ENCODE assay signal across 2 cellular contexts in the genomic region with DNA sequence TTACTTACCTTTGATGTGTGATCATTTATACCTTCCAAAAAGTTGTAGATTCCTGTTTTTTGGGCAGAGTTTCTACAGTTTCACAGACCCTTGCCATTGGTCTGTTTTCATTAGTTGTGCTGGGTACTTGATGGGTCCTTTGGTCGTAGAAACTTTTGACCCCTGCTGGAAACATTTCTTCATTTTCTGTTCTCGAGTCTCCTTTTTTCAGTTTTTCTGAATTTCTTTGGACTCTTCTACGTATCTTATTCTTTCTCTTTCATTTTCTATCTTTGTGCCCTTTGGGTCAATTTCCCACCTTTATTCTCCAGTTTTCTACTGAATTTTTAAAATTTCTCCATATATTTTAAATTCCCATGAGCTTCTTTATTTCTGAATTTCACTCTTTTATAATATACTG.
TF ChIP-seq lines count a peak whose summit lies in the region.

No MANE protein-coding gene starts in this region.

TF ChIP-seq in A549, 52 proteins besides CTCF, POLR2A, EP300 and RAD21:
- TF ChIP-seq KDM5A (IDR thresholded peaks at IDR 0.05) (no peak), EHF (CRISPR knock-in tag; IDR thresholded peaks at IDR 0.05) (no peak), NFE2L2 (conservative IDR thresholded peaks at IDR 0.05; ENCODE audit: low read length) (no peak), BHLHE40 (IDR thresholded peaks at IDR 0.05; ENCODE audit: low read depth, low read length) (no peak), HOXA7 (CRISPR knock-in tag; IDR thresholded peaks at IDR 0.05) (no peak), GATA3 (IDR thresholded peaks at IDR 0.05; ENCODE audit: borderline replicate concordance) (no peak), EHMT2 (IDR thresholded peaks at IDR 0.05; ENCODE audit: low read depth) (no peak), FOSB (CRISPR knock-in tag; IDR thresholded peaks at IDR 0.05) (no peak), JUN (IDR thresholded peaks at IDR 0.05) (no peak)
- TF ChIP-seq, protein P1, sequence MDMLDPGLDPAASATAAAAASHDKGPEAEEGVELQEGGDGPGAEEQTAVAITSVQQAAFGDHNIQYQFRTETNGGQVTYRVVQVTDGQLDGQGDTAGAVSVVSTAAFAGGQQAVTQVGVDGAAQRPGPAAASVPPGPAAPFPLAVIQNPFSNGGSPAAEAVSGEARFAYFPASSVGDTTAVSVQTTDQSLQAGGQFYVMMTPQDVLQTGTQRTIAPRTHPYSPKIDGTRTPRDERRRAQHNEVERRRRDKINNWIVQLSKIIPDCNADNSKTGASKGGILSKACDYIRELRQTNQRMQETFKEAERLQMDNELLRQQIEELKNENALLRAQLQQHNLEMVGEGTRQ (IDR thresholded peaks at IDR 0.05) = no peak
- TF ChIP-seq, protein P2, sequence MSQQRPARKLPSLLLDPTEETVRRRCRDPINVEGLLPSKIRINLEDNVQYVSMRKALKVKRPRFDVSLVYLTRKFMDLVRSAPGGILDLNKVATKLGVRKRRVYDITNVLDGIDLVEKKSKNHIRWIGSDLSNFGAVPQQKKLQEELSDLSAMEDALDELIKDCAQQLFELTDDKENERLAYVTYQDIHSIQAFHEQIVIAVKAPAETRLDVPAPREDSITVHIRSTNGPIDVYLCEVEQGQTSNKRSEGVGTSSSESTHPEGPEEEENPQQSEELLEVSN (IDR thresholded peaks at IDR 0.05; ENCODE audit: borderline replicate concordance, low read depth) = no peak
- TF ChIP-seq, protein P3, sequence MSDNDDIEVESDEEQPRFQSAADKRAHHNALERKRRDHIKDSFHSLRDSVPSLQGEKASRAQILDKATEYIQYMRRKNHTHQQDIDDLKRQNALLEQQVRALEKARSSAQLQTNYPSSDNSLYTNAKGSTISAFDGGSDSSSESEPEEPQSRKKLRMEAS (IDR thresholded peaks at IDR 0.05) = no peak

TF ChIP-seq in endothelial cell of umbilical vein, 7 proteins besides CTCF, POLR2A, EP300 and RAD21:
- TF ChIP-seq EZH2 (IDR thresholded peaks at IDR 0.05; ENCODE audit: borderline replicate concordance, low read depth, low read length, severe bottlenecking) (no peak), GATA2 (IDR thresholded peaks at IDR 0.05; ENCODE audit: insufficient read depth, insufficient read length, low read depth, low read length) (no peak), FOS (IDR thresholded peaks at IDR 0.05; ENCODE audit: borderline replicate concordance, insufficient read depth, low read length) (no peak), JUN (IDR thresholded peaks at IDR 0.05; ENCODE audit: borderline replicate concordance, insufficient read depth, insufficient read length, low read depth) (no peak), MYC (IDR thresholded peaks at IDR 0.05; ENCODE audit: low read depth, low read length) (no peak), POLR2AphosphoS5 (IDR thresholded peaks at IDR 0.05; ENCODE audit: insufficient read depth, low read depth, low read length) (no peak)
- TF ChIP-seq, protein P3 (IDR thresholded peaks at IDR 0.05; ENCODE audit: insufficient read depth, insufficient read length) = no peak
